ENCODE assay signal across 22 cellular contexts in the genomic region with DNA sequence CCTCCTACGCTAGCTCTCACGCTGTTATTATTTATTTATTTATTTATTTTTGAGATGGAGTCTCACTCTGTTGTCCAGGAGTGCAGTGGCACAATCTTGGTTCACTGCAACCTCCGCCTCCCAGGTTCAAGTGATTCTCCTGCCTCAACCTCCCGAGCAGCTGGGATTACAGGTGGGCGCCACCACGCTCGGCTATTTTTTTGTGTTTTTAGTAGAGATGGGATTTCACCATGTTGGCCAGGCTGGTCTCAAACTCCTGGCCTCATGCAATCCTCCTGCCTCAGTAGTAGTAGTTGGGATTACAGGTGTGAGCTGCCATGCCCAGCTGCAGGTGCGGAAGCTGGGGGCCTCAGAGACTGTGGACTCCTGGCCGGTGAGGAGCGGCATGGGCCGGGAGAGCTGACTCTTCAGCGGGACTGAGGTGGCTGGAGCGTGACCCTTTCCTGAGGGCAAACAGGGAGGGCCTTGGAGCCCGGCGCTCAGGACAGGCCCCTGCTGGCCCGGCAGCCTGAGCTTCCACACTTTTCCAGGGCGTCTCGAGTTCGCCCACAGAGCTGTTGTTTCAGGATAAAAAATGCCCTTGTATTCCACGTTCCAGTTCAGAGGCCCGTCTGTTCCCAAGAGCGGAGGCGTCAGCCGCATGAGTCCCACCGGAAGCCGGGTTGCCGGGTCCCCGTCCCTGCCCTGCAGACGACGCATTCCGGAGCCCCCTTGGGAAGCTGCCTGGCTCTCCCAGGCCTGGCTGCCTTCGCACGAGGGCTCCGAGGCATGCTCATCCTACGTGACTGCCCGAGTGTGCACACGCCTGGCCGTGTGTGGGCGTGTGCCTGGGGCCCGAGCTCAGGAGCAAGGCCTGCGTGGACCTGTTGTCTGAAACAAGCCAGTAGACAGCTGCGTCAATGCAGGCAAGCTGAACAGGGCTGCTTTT.
A peak's percentile ranks its signal among the peaks of the same experiment; 100 is the strongest.
DNase-seq lines count a peak whose midpoint lies in the region; ATAC-seq, FAIRE-seq and TF ChIP-seq lines count a peak whose summit lies in the region.
"Had no signal": no experiment of that assay in that cellular context is flagged by ENCODE, and none has a peak within 500 bp of the region (broad histone marks: within the 10 kb centered on the region; RNA-seq: fewer than 3 reads in every experiment).

No MANE protein-coding gene starts in this region.

- H4K20me1 ChIP-seq in HepG2 (ENCODE audit: insufficient read depth, low read length), result no peaks in the 10 kb centered on the region

- no peak for TF ChIP-seq POLR2A in HepG2 (IDR thresholded peaks at IDR 0.05; ENCODE audit: insufficient read depth in 1 of 2, low read depth in 2 of 2, low read length in 2 of 2)
- no peak for TF ChIP-seq POLR2A in suprapubic skin (IDR thresholded peaks at IDR 0.05)

- no peak for TF ChIP-seq RAD21 in HepG2 (CRISPR knock-in tag; IDR thresholded peaks at IDR 0.05)

- H3K27me3 ChIP-seq in adipocyte (replicated peaks; ENCODE audit: control insufficient read depth, insufficient read depth, low read length) (peaks cover 26% of the 10 kb centered on the region), HepG2 (ENCODE audit: control insufficient read depth in 1 of 2, insufficient read depth in 2 of 2, low read length in 2 of 2) (peaks cover 2 to 26% of the 10 kb centered on the region in 2 experiments; a peak in 4 of 5 replicates), suprapubic skin (peaks cover 8% of the 10 kb centered on the region)
- H3K27me3 ChIP-seq: hepatocyte had no signal

- H3K4me2 ChIP-seq in HepG2 (ENCODE audit: low read depth, low read length), result peak overlapping the region; percentile 4
- H3K4me2 ChIP-seq: hepatocyte had no signal

- ATAC-seq in HepG2 (peak; percentile 55), HG03159 (IDR thresholded peaks at IDR 0.05; ENCODE audit: unreplicated experiment) (no peak), GM21360 (IDR thresholded peaks at IDR 0.05; ENCODE audit: unreplicated experiment) (no peak)
- ATAC-seq: Panc1; stimulated activated effector memory CD8-positive, alpha-beta T cell treated with anti-CD3 and anti-CD28 coated beads, Interleukin-12 subunit alpha, Interleukin-12 subunit beta, amount 100 ng/mL, for 72 hours had no signal

- no peak overlapping the region for H3K4me3 ChIP-seq in adipocyte (ENCODE audit: low read length)
- H3K4me3 ChIP-seq in fibroblast of pulmonary artery (replicated peaks; ENCODE audit: low read depth, low read length), result no peak overlapping the region
- no peak overlapping the region; a peak in 1 of 6 replicates for H3K4me3 ChIP-seq in HepG2 (replicated peaks in 1 of 3; ENCODE audit: insufficient read depth in 1 of 3, low read depth in 2 of 3, low read length in 3 of 3)
- no peak overlapping the region for H3K4me3 ChIP-seq in suprapubic skin
- H3K4me3 ChIP-seq: hepatocyte, tibial artery had no signal

- H3K9me3 ChIP-seq in adipocyte (ENCODE audit: control insufficient read depth, low read length) (peaks cover 9% of the 10 kb centered on the region), HepG2 (ENCODE audit: low read length) (peaks cover under 1% of the 10 kb centered on the region; the same call in 1 of the 2 replicates), suprapubic skin (no peaks in the 10 kb centered on the region)

- H2AFZ ChIP-seq in HepG2 (ENCODE audit: low read length), result no peak overlapping the region
- H2AFZ ChIP-seq: hepatocyte had no signal

- no peaks in the 10 kb centered on the region for H3K36me3 ChIP-seq in adipocyte (ENCODE audit: control insufficient read depth, insufficient read depth, low read length, severe bottlenecking)
- no peaks in the 10 kb centered on the region for H3K36me3 ChIP-seq in HepG2 (replicated peaks in 1 of 2; ENCODE audit: control insufficient read depth in 1 of 2, insufficient read depth in 2 of 2, low read length in 2 of 2)
- H3K36me3 ChIP-seq in suprapubic skin, result no peaks in the 10 kb centered on the region
- H3K36me3 ChIP-seq: tibial artery had no signal

- WGBS in HepG2 (ENCODE audit: low lambda C conversion rate), result 87% methylated on average over 7 of the region's 42 CpGs
- 67% methylated on average over 18 of the region's 42 CpGs for WGBS in suprapubic skin

- TF ChIP-seq CTCF in fibroblast of pulmonary artery (IDR thresholded peaks at IDR 0.05; ENCODE audit: low read length, missing control alignments), result no peak
- no peak for TF ChIP-seq CTCF in HepG2 (CRISPR knock-in tag; IDR thresholded peaks at IDR 0.05)
- TF ChIP-seq CTCF in suprapubic skin (IDR thresholded peaks at IDR 0.05), result no peak

- in situ Hi-C loops in HepG2 (cut with HindIII; ENCODE audit: extremely low pct_ligation_motif_present, low pct_unique_long_range_greater_than_20kb), result no loop called here

- H3K27ac ChIP-seq in HepG2 (ENCODE audit: extremely low read length, insufficient read depth, low read length), result no peak overlapping the region
- H3K27ac ChIP-seq in suprapubic skin, result peak overlapping the region; percentile 90
- H3K27ac ChIP-seq: hepatocyte had no signal

- intact Hi-C loops in HepG2 (cut with micrococcal nuclease; ENCODE audit: unreplicated experiment), result no loop called here

- no TSS peak for BruUV-seq in HepG2 (replicated peaks; lab: Mats Ljungman, UMichigan)

- peak; percentile 30 for DNase-seq in adipocyte (ENCODE audit: low read depth)
- peak; percentile 40 for DNase-seq in fibroblast of pulmonary artery (ENCODE audit: low read depth)
- DNase-seq in HepG2 (ENCODE audit: low spot score), result no peak
- DNase-seq in suprapubic skin (ENCODE audit: low spot score in 2 of 2), result no peak
- no peak for DNase-seq in NCI-H1417 treated with DMSO at 0.1 percent for 48 hours (lab: John Stamatoyannopoulos, UW)
- DNase-seq in activated CD4-positive, alpha-beta T cell treated with anti-CD3 and anti-CD28 coated beads for 4 hours, result no peak
- DNase-seq: activated B cell treated with CpG ODN at 0.5 μM for 24 hours, GDM1, HFFc6, NCI-H2081 treated with DMSO at 0.1 percent for 48 hours, NCI-H526 treated with DMSO at 0.1 percent for 48 hours, nucleus accumbens, T-helper 1 cell had no signal

- no peak for TF ChIP-seq EP300 in HepG2 (IDR thresholded peaks at IDR 0.05; ENCODE audit: low read depth in 2 of 2, low read length in 2 of 2)
- TF ChIP-seq EP300 in HepG2 (CRISPR knock-in tag; IDR thresholded peaks at IDR 0.05; ENCODE audit: borderline replicate concordance), result no peak
- TF ChIP-seq EP300 in suprapubic skin (IDR thresholded peaks at IDR 0.05), result no peak

- no peaks in the 10 kb centered on the region for H3K79me2 ChIP-seq in HepG2 (ENCODE audit: insufficient read depth, low read length)
- H3K79me2 ChIP-seq: hepatocyte had no signal

- H3K4me1 ChIP-seq in adipocyte (ENCODE audit: control insufficient read depth, insufficient read depth, low read length) (peaks cover 4% of the 10 kb centered on the region), HepG2 (ENCODE audit: insufficient read depth, low read length) (peaks cover 96% of the 10 kb centered on the region), suprapubic skin (peaks cover 52% of the 10 kb centered on the region)

- no peak for FAIRE-seq in HepG2 (lab: Jason Lieb, UNC)
- FAIRE-seq: colon, D721Med, GM12892 had no signal

- H3K9ac ChIP-seq in adipocyte (ENCODE audit: low read length) (no peak overlapping the region), HepG2 (ENCODE audit: insufficient read depth, low read depth, low read length) (0 out of 2 replicates have a peak overlapping the region, but pooled peaks have one; percentile 41)

- POLR2A ChIA-PET in HepG2 (lab: Yijun Ruan, JAX), result interaction anchor here (0.5 to 3.1 kb wide), 12 partner anchors 11 to 108 kb away, joined by 3 to 39 read pairs (median 4); no protein-coding TSS in a partner anchor

- CTCF ChIA-PET in HepG2 (lab: Yijun Ruan, JAX; ENCODE audit: low intra/inter-chr PET ratio, low total read pairs), result no interaction called here

TF ChIP-seq in HepG2, 621 proteins besides CTCF, POLR2A, EP300 and RAD21 (continues in another document):
- TF ChIP-seq NAIF1 (CRISPR knock-in tag; IDR thresholded peaks at IDR 0.05; ENCODE audit: borderline replicate concordance), result no peak
- no peak for TF ChIP-seq ADNP (CRISPR knock-in tag; IDR thresholded peaks at IDR 0.05)
- no peak for TF ChIP-seq TIGD3 (CRISPR knock-in tag; IDR thresholded peaks at IDR 0.05; ENCODE audit: borderline replicate concordance)
- peak; percentile 60 for TF ChIP-seq ZFX (CRISPR knock-in tag; IDR thresholded peaks at IDR 0.05; ENCODE audit: low read depth)
- TF ChIP-seq ZBTB7A (CRISPR knock-in tag; IDR thresholded peaks at IDR 0.05), result no peak
- peak; percentile 69 for TF ChIP-seq GABPB1 (CRISPR knock-in tag; IDR thresholded peaks at IDR 0.05)
- no peak for TF ChIP-seq ZBTB1 (CRISPR knock-in tag; IDR thresholded peaks at IDR 0.05; ENCODE audit: borderline replicate concordance)
- TF ChIP-seq, protein P1, sequence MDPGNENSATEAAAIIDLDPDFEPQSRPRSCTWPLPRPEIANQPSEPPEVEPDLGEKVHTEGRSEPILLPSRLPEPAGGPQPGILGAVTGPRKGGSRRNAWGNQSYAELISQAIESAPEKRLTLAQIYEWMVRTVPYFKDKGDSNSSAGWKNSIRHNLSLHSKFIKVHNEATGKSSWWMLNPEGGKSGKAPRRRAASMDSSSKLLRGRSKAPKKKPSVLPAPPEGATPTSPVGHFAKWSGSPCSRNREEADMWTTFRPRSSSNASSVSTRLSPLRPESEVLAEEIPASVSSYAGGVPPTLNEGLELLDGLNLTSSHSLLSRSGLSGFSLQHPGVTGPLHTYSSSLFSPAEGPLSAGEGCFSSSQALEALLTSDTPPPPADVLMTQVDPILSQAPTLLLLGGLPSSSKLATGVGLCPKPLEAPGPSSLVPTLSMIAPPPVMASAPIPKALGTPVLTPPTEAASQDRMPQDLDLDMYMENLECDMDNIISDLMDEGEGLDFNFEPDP (CRISPR knock-in tag; conservative IDR thresholded peaks at IDR 0.05), result 0 out of 2 replicates have a peak, but pooled peaks have one; percentile 85
- TF ChIP-seq HNF4A (CRISPR knock-in tag; IDR thresholded peaks at IDR 0.05), result peak; percentile 6; the same call in 1 of the 2 replicates
- no peak for TF ChIP-seq ZNF747 (CRISPR knock-in tag; IDR thresholded peaks at IDR 0.05; ENCODE audit: borderline replicate concordance)

Comparison
In these comparisons a context has a peak if more than half of its experiments do, and no peak if none do; other contexts are left out.
1. DNase-seq: peak in adipocyte (single experiment) and fibroblast of pulmonary artery (single experiment); none in HepG2 (single experiment), suprapubic skin (0 of 2), NCI-H1417 treated with DMSO at 0.1 percent for 48 hours (single experiment) and activated CD4-positive, alpha-beta T cell treated with anti-CD3 and anti-CD28 coated beads for 4 hours (0 of 2).